In the genomic region with DNA sequence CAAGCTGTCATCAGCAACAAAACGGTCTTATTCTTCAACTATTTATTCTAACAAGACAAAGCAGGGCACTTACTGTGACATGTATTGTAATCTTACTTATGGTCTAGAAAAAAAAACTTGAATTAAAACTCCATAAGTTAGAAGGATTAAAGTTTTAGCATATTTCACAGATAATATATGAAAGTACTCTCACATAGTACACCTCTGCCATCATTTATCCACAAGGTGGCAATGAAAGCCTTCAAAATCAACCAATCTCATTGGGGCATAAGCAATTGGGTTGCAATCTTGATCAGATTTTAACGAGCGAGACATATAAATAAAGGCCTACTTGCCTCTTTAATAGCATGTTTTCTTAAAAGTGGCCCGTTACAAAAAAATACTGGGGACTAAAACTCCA, we compare ENCODE assay signal across 15 cellular contexts.
A peak's percentile ranks its signal among the peaks of the same experiment; 100 is the strongest.
DNase-seq lines count a peak whose midpoint lies in the region; ATAC-seq, FAIRE-seq and TF ChIP-seq lines count a peak whose summit lies in the region.
"Had no signal": no experiment of that assay in that cellular context is flagged by ENCODE, and none has a peak within 500 bp of the region (broad histone marks: within the 10 kb centered on the region; RNA-seq: fewer than 3 reads in every experiment).

No MANE protein-coding gene starts in this region.

- DNase-seq in HAP-1 (ENCODE audit: low spot score in 2 of 2) (peak; percentile 30 to 93), SK-MEL-5 (ENCODE audit: low read depth, low spot score) (peak; percentile 29), fibroblast of peridontal ligament (ENCODE audit: extremely low read depth) (peak; percentile 71), spleen (no peak), G401 (ENCODE audit: low spot score) (no peak), activated gamma-delta T cell treated with Interleukin-2 at 50 U/mL for 16 hours (no peak)
- DNase-seq: activated T-cell treated with anti-CD3 and anti-CD28 coated beads, Interleukin-2, amount 50 U/mL, for 4 hours; gastrocnemius medialis; left cardiac atrium; Right ventricle myocardium superior; stimulated activated CD8-positive, alpha-beta memory T cell treated with anti-CD3 and anti-CD28 coated beads, Interleukin-4, amount 100 ng/mL, for 48 hours; uterus had no signal

- intact Hi-C loops in spleen (cut with DNase I; ENCODE audit: low total_unique reads), result no loop called here

- H3K4me1 ChIP-seq in HAP-1 (peaks cover 25% of the 10 kb centered on the region), spleen (no peaks in the 10 kb centered on the region)
- H3K4me1 ChIP-seq: gastrocnemius medialis, uterus had no signal

- no peaks in the 10 kb centered on the region for H3K9me3 ChIP-seq in HAP-1
- H3K9me3 ChIP-seq in spleen, result no peaks in the 10 kb centered on the region
- H3K9me3 ChIP-seq: gastrocnemius medialis, uterus had no signal

- no peak for TF ChIP-seq CTCF in spleen (IDR thresholded peaks at IDR 0.05 in 8 of 11, conservative IDR thresholded peaks at IDR 0.05 in 3 of 11)

- no peak overlapping the region for H3K27ac ChIP-seq in spleen
- H3K27ac ChIP-seq: gastrocnemius medialis, uterus had no signal

- no peaks in the 10 kb centered on the region for H3K36me3 ChIP-seq in HAP-1 (replicated peaks)
- H3K36me3 ChIP-seq in spleen, result no peaks in the 10 kb centered on the region
- H3K36me3 ChIP-seq: gastrocnemius medialis, uterus had no signal

- peak; percentile 9 for FAIRE-seq in A204.1 (lab: Jason Lieb, UNC)
- FAIRE-seq: K562 had no signal

- no peak for TF ChIP-seq POLR2A in spleen (IDR thresholded peaks at IDR 0.05)

- H3K4me3 ChIP-seq in HAP-1 (no peak overlapping the region), spleen (no peak overlapping the region)
- H3K4me3 ChIP-seq: gastrocnemius medialis, K562, uterus had no signal

- no peaks in the 10 kb centered on the region for H3K27me3 ChIP-seq in HAP-1 (ENCODE audit: low read depth)
- no peaks in the 10 kb centered on the region for H3K27me3 ChIP-seq in spleen (replicated peaks in 1 of 7)
- H3K27me3 ChIP-seq: gastrocnemius medialis, uterus had no signal

- in situ Hi-C loops in HAP-1 (cut with MboI; ENCODE audit: low sequenced_read_pairs) (no loop called here), SK-MEL-5 (cut with HindIII; ENCODE audit: low pct_unique_long_range_greater_than_20kb, low sequenced_read_pairs) (no loop called here), G401 (cut with HindIII; ENCODE audit: low sequenced_read_pairs) (no loop called here)

- WGBS in spleen, 5 donors, result 56 to 82% (median 69%) methylated on average over 4 of the region's 4 CpGs

- ATAC-seq in GM19452 (IDR thresholded peaks at IDR 0.05; ENCODE audit: unreplicated experiment), result no peak
- ATAC-seq: activated T-cell treated with anti-CD3 and anti-CD28 coated beads, Interleukin-2, amount 50 U/mL, for 4 hours; gastrocnemius medialis; K562; left cardiac atrium had no signal

Comparison
In these comparisons a context has a peak if more than half of its experiments do, and no peak if none do; other contexts are left out.
1. DNase-seq: peak in HAP-1 (2 of 2), SK-MEL-5 (single experiment) and fibroblast of peridontal ligament (single experiment); none in spleen (single experiment), G401 (single experiment) and activated gamma-delta T cell treated with Interleukin-2 at 50 U/mL for 16 hours (single experiment).